ENCODE assay signal across 32 cellular contexts in the genomic region with DNA sequence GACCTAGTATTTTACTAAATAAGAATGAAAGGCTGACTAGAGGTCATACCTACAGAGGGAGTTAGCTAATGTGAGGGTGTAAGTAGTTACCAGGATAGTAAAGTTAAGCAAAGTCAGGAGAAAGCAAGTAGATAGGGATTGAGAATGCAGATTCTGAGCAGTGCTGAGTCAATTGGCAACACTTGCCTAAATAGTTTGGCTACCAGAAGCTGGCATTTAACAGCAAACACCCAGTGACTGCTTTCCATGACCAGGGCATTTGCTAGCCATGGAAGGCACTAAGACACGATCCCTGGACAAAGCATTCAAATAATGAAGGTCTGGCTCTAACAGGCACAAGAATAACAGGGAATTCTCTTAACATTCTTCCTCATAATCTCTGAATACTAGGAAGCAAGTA.
"Had no signal": no experiment of that assay in that cellular context is flagged by ENCODE, and none has a peak within 500 bp of the region (broad histone marks: within the 10 kb centered on the region; RNA-seq: fewer than 3 reads in every experiment).

No MANE protein-coding gene starts in this region.

- H3K4me3 Mint-ChIP-seq: activated naive CD8-positive, alpha-beta T cell; activated T-cell treated with anti-CD3 and anti-CD28 coated beads, Interleukin-2, amount 50 U/mL, for 4 hours; nephron; T-helper 1 cell treated with Interleukin-12 subunit alpha and Interleukin-12 subunit beta and Interleukin-4 antibody, amounts not matched to agents 30 μg/mL and 1 μg/mL, for 36 hours had no signal

- DNase-seq: activated CD4-positive, alpha-beta T cell treated with anti-CD3 and anti-CD28 coated beads for 48 hours; activated CD4-positive, alpha-beta T cell treated with anti-CD3 and anti-CD28 coated beads, Interleukin-2, amount 50 U/mL, for 48 hours; activated CD8-positive, alpha-beta memory T cell treated with anti-CD3 and anti-CD28 coated beads, Interleukin-2, amount 50 U/mL, for 48 hours; activated T-cell treated with anti-CD3 and anti-CD28 coated beads, Interleukin-2, amount 50 U/mL, for 4 hours; adrenal gland; aorta; body of pancreas; cerebellar nuclear complex; colonic mucosa; dorsolateral prefrontal cortex; effector memory CD4-positive, alpha-beta T cell; foreskin fibroblast; kidney glomerular epithelial cell; retina; sigmoid colon; SK-N-SH; stimulated activated CD4-positive, alpha-beta T cell treated with anti-CD3 and anti-CD28 coated beads, Interleukin-1b, Interleukin-23, amount 100 ng/mL, for 48 hours; stimulated activated CD4-positive, alpha-beta T cell treated with anti-CD3 and anti-CD28 coated beads, Interleukin-4, amount 100 ng/mL, for 4 hours; stimulated activated naive CD4-positive, alpha-beta T cell; SW 1271; T-helper 9 cell; tibial artery had no signal

- H3K27ac Mint-ChIP-seq: activated naive CD8-positive, alpha-beta T cell; activated T-helper 2 cell treated with anti-CD3 and anti-CD28 coated beads, Interferon-gamma antibody, Interleukin-2, Interleukin-4, amounts not matched to agents 10 μg/mL and 5 μg/mL and 100 μg/mL, durations not matched to agents 14 hours and 24 hours and 36 hours; nephron; T-helper 1 cell treated with Interleukin-12 subunit alpha and Interleukin-12 subunit beta and Interleukin-4 antibody, amounts not matched to agents 30 μg/mL and 1 μg/mL, for 36 hours had no signal

- H3K27ac ChIP-seq: adrenal gland, body of pancreas, colonic mucosa, dorsolateral prefrontal cortex, neutrophil, sigmoid colon, suprapubic skin, tibial artery, VCaP had no signal

- H3K9me3 Mint-ChIP-seq: activated T-cell treated with anti-CD3 and anti-CD28 coated beads, Interleukin-2, amount 50 U/mL, for 4 hours; activated T-helper 2 cell treated with anti-CD3 and anti-CD28 coated beads, Interferon-gamma antibody, Interleukin-2, Interleukin-4, amounts not matched to agents 10 μg/mL and 5 μg/mL and 100 μg/mL, durations not matched to agents 14 hours and 24 hours and 36 hours; nephron; T-helper 1 cell treated with Interleukin-12 subunit alpha and Interleukin-12 subunit beta and Interleukin-4 antibody, amounts not matched to agents 30 μg/mL and 1 μg/mL, for 36 hours had no signal

- H3K4me1 ChIP-seq: adrenal gland, body of pancreas, colonic mucosa, sigmoid colon, suprapubic skin, tibial artery had no signal

- H3K4me1 Mint-ChIP-seq: nephron had no signal

- H3K9me3 ChIP-seq: adrenal gland, body of pancreas, colonic mucosa, neutrophil, sigmoid colon, SK-N-SH, suprapubic skin, tibial artery had no signal

- H3K27me3 Mint-ChIP-seq: activated naive CD8-positive, alpha-beta T cell had no signal

- H3K4me3 ChIP-seq: adrenal gland, body of pancreas, colonic mucosa, dorsolateral prefrontal cortex, lung, sigmoid colon, smooth muscle cell, suprapubic skin, tibial artery had no signal

- H3K36me3 ChIP-seq: colonic mucosa had no signal

- H3K27me3 ChIP-seq: adrenal gland, body of pancreas, colonic mucosa, dorsolateral prefrontal cortex, neutrophil, sigmoid colon, suprapubic skin, tibial artery had no signal

- ATAC-seq: activated T-cell treated with anti-CD3 and anti-CD28 coated beads, Interleukin-2, amount 50 U/mL, for 4 hours; body of pancreas; left lobe of liver had no signal
